Comparison of ENCODE assay signal across 9 cellular contexts in the genomic region with DNA sequence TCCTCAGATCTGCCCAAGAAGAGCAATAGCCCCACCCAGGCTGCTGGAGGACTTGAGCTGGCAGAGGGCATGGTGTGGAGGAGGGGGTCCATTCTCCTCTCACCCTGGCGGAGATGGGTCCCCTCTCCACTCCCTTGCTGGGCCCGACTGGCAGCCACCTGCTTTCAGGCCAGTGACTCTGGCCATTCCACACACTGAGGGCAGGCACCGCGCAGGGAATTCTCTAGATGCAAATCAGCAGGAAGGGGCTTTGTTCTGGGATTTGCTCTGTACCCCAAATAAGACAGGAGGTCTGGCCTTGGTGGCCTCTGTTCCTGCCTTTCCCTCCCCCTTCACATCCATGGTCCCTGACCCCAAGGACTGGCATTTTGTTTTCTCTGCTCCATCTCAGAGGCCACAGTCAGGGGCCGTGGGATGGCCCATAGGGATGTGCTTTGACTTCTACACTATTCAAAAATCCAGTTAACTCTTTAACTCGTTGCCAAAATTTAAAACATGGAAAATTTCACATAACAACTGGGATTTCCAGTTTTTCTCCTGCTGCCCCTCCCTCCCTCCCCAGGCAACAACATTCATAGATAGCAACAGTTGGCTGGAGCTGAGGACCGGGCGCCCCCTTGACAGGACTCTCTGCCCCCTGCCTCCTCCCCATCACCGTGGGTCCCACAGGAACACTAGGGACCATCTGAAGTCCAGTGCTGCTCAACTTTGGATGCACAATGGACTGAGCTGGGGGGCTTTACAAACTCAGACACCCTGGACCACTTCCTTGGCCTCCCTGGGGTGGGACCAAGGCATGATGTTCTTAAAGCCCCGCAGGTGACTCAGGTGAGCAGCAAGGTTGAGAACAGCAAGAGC. TPM values are rescaled to one million over a fixed set of nuclear protein-coding genes. Genes with fewer than 3 reads are reported as not detected.
DNase-seq lines count a peak whose midpoint lies in the region; ATAC-seq and TF ChIP-seq lines count a peak whose summit lies in the region.
"Had no signal": no experiment of that assay in that cellular context is flagged by ENCODE, and none has a peak within 500 bp of the region (broad histone marks: within the 10 kb centered on the region; RNA-seq: fewer than 3 reads in every experiment).

No MANE protein-coding gene starts in this region.

- peaks cover 27% of the 10 kb centered on the region for H3K4me1 ChIP-seq in IMR-90 (ENCODE audit: control insufficient read depth, insufficient read depth, low read length)
- peaks cover 5% of the 10 kb centered on the region for H3K4me1 ChIP-seq in colonic mucosa
- peaks cover 19 to 42% of the 10 kb centered on the region in 2 donors for H3K4me1 ChIP-seq in thoracic aorta (ENCODE audit: control insufficient read depth in 1 of 2, low read depth in 2 of 2)

- H4K20me1 ChIP-seq in IMR-90 (ENCODE audit: insufficient read depth, low read length): no peaks in the 10 kb centered on the region

- DNase-seq in IMR-90 (no peak), colonic mucosa (peak; percentile 20), mesothelial cell of epicardium (ENCODE audit: low spot score in 2 of 2, unreplicated experiment in 2 of 2) (no peak), thoracic aorta (ENCODE audit: low spot score) (no peak), cerebellum (ENCODE audit: low spot score) (no peak), T-helper 17 cell (no peak), HK-2 (ENCODE audit: unreplicated experiment) (no peak)
- DNase-seq: NCI-H1436 treated with DMSO at 0.1 percent for 48 hours; stimulated activated naive CD4-positive, alpha-beta T cell treated with Interleukin-2 at 50 U/mL for 16 hours had no signal

- TF ChIP-seq POLR2A in IMR-90 (IDR thresholded peaks at IDR 0.05; ENCODE audit: low read depth, low read length): no peak

- peak overlapping the region; percentile 92 for H2AK5ac ChIP-seq in IMR-90 (ENCODE audit: low read depth, low read length)

- peak overlapping the region; percentile 83 for H2BK20ac ChIP-seq in IMR-90 (ENCODE audit: low read depth, low read length)

- H4K5ac ChIP-seq in IMR-90 (ENCODE audit: low read depth, low read length): peak overlapping the region; percentile 58

- H4K91ac ChIP-seq in IMR-90 (ENCODE audit: insufficient read depth, low read depth, low read length): peak overlapping the region; percentile 95

- TF ChIP-seq CTCF in IMR-90 (conservative IDR thresholded peaks at IDR 0.05; ENCODE audit: low read depth, low read length): no peak
- TF ChIP-seq CTCF in colonic mucosa (IDR thresholded peaks at IDR 0.05): no peak
- TF ChIP-seq CTCF in mesothelial cell of epicardium (IDR thresholded peaks at IDR 0.05; ENCODE audit: unreplicated experiment): no peak
- TF ChIP-seq CTCF in thoracic aorta (IDR thresholded peaks at IDR 0.05): no peak

- ATAC-seq in IMR-90 (ENCODE audit: low read depth) (peak; percentile 4), thoracic aorta (ENCODE audit: insufficient number of reproducible peaks, low FRiP score, low read depth) (no peak), T-helper 17 cell (no peak)

- POLR2A ChIA-PET in IMR-90 (lab: Charles Lee; ENCODE audit: unreplicated experiment): no interaction called here

- no peak overlapping the region for H3K4me3 Mint-ChIP-seq in mesothelial cell of epicardium
- H3K4me3 Mint-ChIP-seq in T-helper 17 cell: no peak overlapping the region

- H3K4ac ChIP-seq in IMR-90 (ENCODE audit: low read depth, low read length): peak overlapping the region; percentile 84

- peak overlapping the region; percentile 78 to 94 for H4K8ac ChIP-seq in IMR-90 (ENCODE audit: low read depth in 2 of 2, low read length in 2 of 2)

- H3K9me1 ChIP-seq in IMR-90 (ENCODE audit: insufficient read depth, low read length): peaks cover 25% of the 10 kb centered on the region; the same call in 1 of the 2 replicates

- peak overlapping the region; percentile 29 for H3K9ac ChIP-seq in IMR-90 (ENCODE audit: low read depth, low read length)
- peak overlapping the region; percentile 31 to 44 for H3K9ac ChIP-seq in colonic mucosa (ENCODE audit: low read depth in 2 of 2, low read length in 2 of 2)

- peak overlapping the region; percentile 89 for H3K27ac Mint-ChIP-seq in mesothelial cell of epicardium
- no peak overlapping the region for H3K27ac Mint-ChIP-seq in T-helper 17 cell

- H2BK5ac ChIP-seq in IMR-90 (ENCODE audit: low read depth, low read length, poor library complexity, severe bottlenecking): peak overlapping the region; percentile 73

- H3K14ac ChIP-seq in IMR-90 (replicated peaks; ENCODE audit: low read depth, low read length): peak overlapping the region; percentile 95

- CTCF ChIA-PET in IMR-90 (lab: Yijun Ruan, JAX): no interaction called here

- peaks cover 19% of the 10 kb centered on the region; the same call in 1 of the 2 replicates for H3K36me3 ChIP-seq in IMR-90 (ENCODE audit: control insufficient read depth, insufficient read depth, low read length)
- no peaks in the 10 kb centered on the region for H3K36me3 ChIP-seq in colonic mucosa
- H3K36me3 ChIP-seq in thoracic aorta: peaks cover 6% of the 10 kb centered on the region

- peak overlapping the region; percentile 80 for H2AFZ ChIP-seq in IMR-90 (replicated peaks; ENCODE audit: low read length, poor library complexity)

- H3K36me3 Mint-ChIP-seq in mesothelial cell of epicardium (no peaks in the 10 kb centered on the region), T-helper 17 cell (ENCODE audit: low read depth) (no peaks in the 10 kb centered on the region)

- H3K27me3 ChIP-seq in IMR-90 (ENCODE audit: control insufficient read depth, insufficient read depth, low read length): no peaks in the 10 kb centered on the region
- no peaks in the 10 kb centered on the region for H3K27me3 ChIP-seq in colonic mucosa
- no peaks in the 10 kb centered on the region for H3K27me3 ChIP-seq in thoracic aorta (replicated peaks; ENCODE audit: insufficient read depth)

- H2BK15ac ChIP-seq in IMR-90 (ENCODE audit: low read depth, low read length): peak overlapping the region; percentile 88; the same call in 1 of the 3 replicates

- no peaks in the 10 kb centered on the region for H3K27me3 Mint-ChIP-seq in mesothelial cell of epicardium (ENCODE audit: low read depth)
- H3K27me3 Mint-ChIP-seq in T-helper 17 cell: peaks cover 10% of the 10 kb centered on the region

- H3K4me3 ChIP-seq in IMR-90 (ENCODE audit: insufficient read depth, low read depth, low read length): no peak overlapping the region
- H3K4me3 ChIP-seq in colonic mucosa: no peak overlapping the region
- H3K4me3 ChIP-seq in thoracic aorta: no peak overlapping the region

- H3K23ac ChIP-seq in IMR-90 (ENCODE audit: low read depth, low read length): peak overlapping the region; percentile 86; the same call in 1 of the 2 replicates

- in situ Hi-C loops in IMR-90 (cut with MboI; ENCODE audit: low sequenced_read_pairs): loop anchor here (25.0 kb wide), 1 partner anchor 106 kb away; no protein-coding TSS in a partner anchor

- no TSS peak for BruUV-seq in IMR-90 (replicated peaks; lab: Mats Ljungman, UMichigan)

- intact Hi-C loops in IMR-90 (cut with micrococcal nuclease): no loop called here
- intact Hi-C loops in colonic mucosa (cut with DNase I): no loop called here

- H3K4me1 Mint-ChIP-seq in mesothelial cell of epicardium (peaks cover 10% of the 10 kb centered on the region), T-helper 17 cell (no peaks in the 10 kb centered on the region)

- 44% methylated on average over 3 of the region's 10 CpGs; no CpG with 5 or more reads in 1 of the 2 experiments for WGBS in IMR-90 (ENCODE audit: extremely low coverage in 2 of 2, insufficient read length in 1 of 2), 2 experiments

- H2BK120ac ChIP-seq in IMR-90 (ENCODE audit: low read depth, low read length): peak overlapping the region; percentile 94

- H3K27ac ChIP-seq in IMR-90 (ENCODE audit: insufficient read depth, low read length) (peak overlapping the region; percentile 79), colonic mucosa (peak overlapping the region; percentile 42), thoracic aorta (peak overlapping the region; percentile 80 to 87)

- peak overlapping the region; percentile 49 for H3K56ac ChIP-seq in IMR-90 (ENCODE audit: extremely low read depth, insufficient read depth, low read length)

- TF ChIP-seq RAD21 in IMR-90 (IDR thresholded peaks at IDR 0.05; ENCODE audit: low read length): no peak

- H3K4me2 ChIP-seq in IMR-90 (ENCODE audit: low read depth, low read length): 0 out of 2 replicates have a peak overlapping the region, but pooled peaks have one; percentile 10

- peak overlapping the region; percentile 70 for H3K18ac ChIP-seq in IMR-90 (ENCODE audit: low read depth, low read length)

- no peaks in the 10 kb centered on the region for H3K9me3 ChIP-seq in IMR-90 (ENCODE audit: control insufficient read depth, insufficient read depth, low read length)
- H3K9me3 ChIP-seq in colonic mucosa: no peaks in the 10 kb centered on the region
- no peaks in the 10 kb centered on the region for H3K9me3 ChIP-seq in thoracic aorta
- no peaks in the 10 kb centered on the region for H3K9me3 ChIP-seq in T-helper 17 cell (ENCODE audit: control insufficient read depth, low read length, poor library complexity, severe bottlenecking)

- H3K9me3 Mint-ChIP-seq in mesothelial cell of epicardium: no peaks in the 10 kb centered on the region

- peak overlapping the region; percentile 94 for H2AK9ac ChIP-seq in IMR-90 (replicated peaks; ENCODE audit: low read depth, low read length, poor library complexity)

- peaks cover 3 to 18% of the 10 kb centered on the region in 2 experiments; a peak in 1 of 4 replicates for H3K79me1 ChIP-seq in IMR-90 (ENCODE audit: low read depth in 1 of 2, low read length in 2 of 2)

- dilution Hi-C loops in IMR-90 (cut with HindIII; ENCODE audit: low sequenced_read_pairs, unreplicated experiment): no loop called here

TF ChIP-seq in IMR-90, 13 proteins besides CTCF, POLR2A, EP300 and RAD21:
- no peak for TF ChIP-seq RCOR1 (IDR thresholded peaks at IDR 0.05; ENCODE audit: insufficient replicate concordance, low read length)

RNA-seq across cellular contexts. Expression of a gene that starts 33.9 kb away (rescaled TPM):
- 29.2 and 29.7 TPM in 2 replicates for total RNA-seq in IMR-90 (2012; rRNA removed)
- polyA plus RNA-seq in IMR-90 (2012; rRNA removed): 127 and 130 TPM in 2 replicates
- polyA plus RNA-seq in IMR-90 (2012; cell fraction: cytosol; rRNA removed): 113 and 150 TPM in 2 replicates
- 205 and 248 TPM in 2 replicates for polyA plus RNA-seq in IMR-90 (2012; cell fraction: nucleus; rRNA removed; ENCODE audit: low replicate concordance)
- total RNA-seq in colonic mucosa: 100 to 1,000 TPM in 1 of 2 donors, 10 to 100 TPM in 1; 99.3 to 154 TPM
- 35.1 to 37.3 TPM (median 36.3 TPM) in 3 replicates for total RNA-seq in mesothelial cell of epicardium
- total RNA-seq in thoracic aorta: 10 to 100 TPM in 1 of 2 donors, 1 to 10 TPM in 1; 5.7 to 44.2 TPM
- total RNA-seq in cerebellum: 10.9 TPM
- 10 to 100 TPM; 59.4 to 82.3 TPM for total RNA-seq in T-helper 17 cell
